8 cellular contexts compared by ENCODE assay signal in the genomic region with DNA sequence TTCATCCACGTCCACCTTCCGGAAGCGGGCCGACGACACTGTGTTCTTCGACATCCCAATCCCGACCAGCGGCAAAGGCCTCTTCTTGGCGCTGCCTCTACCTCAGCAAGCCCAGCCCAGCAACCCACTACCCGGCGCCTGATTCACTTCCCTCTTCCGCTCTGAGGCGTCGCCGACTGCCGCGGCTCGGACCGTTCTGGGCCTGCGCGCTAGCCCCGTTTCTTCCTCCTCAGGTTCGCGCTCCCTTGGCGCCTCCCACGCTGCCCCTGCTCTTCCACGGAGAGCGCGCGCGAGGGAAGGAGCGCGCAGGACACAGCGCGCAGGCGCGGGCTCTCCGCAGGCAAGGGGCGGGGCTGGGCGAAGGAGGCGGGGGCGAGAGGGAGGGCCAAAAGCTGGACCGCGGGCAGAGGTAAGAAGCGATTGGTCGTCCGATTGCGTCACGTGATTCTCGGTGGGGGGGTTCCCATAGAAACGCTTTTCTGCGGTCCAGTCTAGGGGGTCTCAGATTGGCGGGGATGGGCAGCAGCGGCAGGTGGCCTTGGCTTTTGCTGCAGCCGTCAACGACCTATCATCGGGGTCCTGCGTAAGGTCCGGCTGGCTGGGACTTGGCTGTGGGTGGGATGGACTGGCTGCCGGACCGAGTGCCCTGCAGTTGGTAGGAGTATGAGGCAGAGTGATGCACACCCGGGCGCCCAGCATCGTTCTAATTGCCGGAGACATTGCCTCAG.
A peak's percentile ranks its signal among the peaks of the same experiment; 100 is the strongest.
DNase-seq lines count a peak whose midpoint lies in the region; ATAC-seq lines count a peak whose summit lies in the region.

TSS of gene ARPC5 (minus strand) at position 178 of the 728 bp plus-strand sequence. CDS start at position 54, 124 bp downstream.

- DNase-seq in AML-193 (lab: John Stamatoyannopoulos, UW) (peak; percentile 93), GM19238 (ENCODE audit: insufficient read length, low spot score) (peak; percentile 83), NCI-H524 treated with DMSO at 0.1 percent for 48 hours (lab: John Stamatoyannopoulos, UW) (peak; percentile 95), kidney tubule cell (ENCODE audit: low spot score) (peak; percentile 99)
- DNase-seq in activated CD4-positive, alpha-beta T cell treated with anti-CD3 and anti-CD28 coated beads for 4 hours, result peak; percentile 95 to 97
- DNase-seq in stimulated activated CD4-positive, alpha-beta T cell treated with anti-CD3 and anti-CD28 coated beads, Interleukin-1b, Interleukin-23, amount 100 ng/mL, for 24 hours (ENCODE audit: low read depth in 4 of 4, low spot score in 1 of 4), result peak; percentile 93 to 96 (median 94)

- H3K27ac ChIP-seq in cingulate gyrus (ENCODE audit: low read depth, low read length), result peak within 1 kb of the TSS; percentile 90

- peak; percentile 83 for ATAC-seq in HG03442 (IDR thresholded peaks at IDR 0.05; ENCODE audit: unreplicated experiment)

Comparison
In these comparisons a context has a peak if more than half of its experiments do, and no peak if none do; other contexts are left out.
1. Peak in every context shown above with its lines: DNase-seq, ATAC-seq and H3K27ac ChIP-seq.